1 cellular context compared by ENCODE assay signal in the genomic region with DNA sequence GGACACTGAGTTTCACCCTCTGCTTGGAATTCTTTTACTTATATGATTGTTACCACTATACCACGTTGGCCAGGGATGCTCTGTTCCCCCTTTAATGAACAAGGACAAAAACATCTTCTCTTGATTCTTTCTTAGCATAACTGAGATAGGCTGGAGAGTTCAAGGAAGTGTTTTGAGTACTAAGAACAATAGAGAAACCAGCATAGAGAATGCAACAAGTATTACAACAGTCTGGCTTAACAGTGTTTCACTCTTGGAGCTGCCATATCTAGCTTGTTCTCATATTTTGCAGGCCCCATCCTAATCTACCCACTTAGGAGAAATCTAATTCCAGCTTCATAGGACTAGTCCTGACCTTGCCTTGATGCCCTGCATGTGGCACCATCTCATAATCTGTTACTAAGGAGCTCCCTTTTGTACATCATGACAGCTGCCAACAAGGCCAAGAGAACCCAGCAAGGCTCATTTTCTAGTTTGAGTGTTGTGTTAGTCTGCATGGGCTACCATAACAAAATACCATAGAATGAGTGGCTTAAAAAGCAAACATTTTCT.
TF ChIP-seq lines count a peak whose summit lies in the region.

No MANE protein-coding gene starts in this region.

TF ChIP-seq in GM23338, 12 proteins besides CTCF, POLR2A, EP300 and RAD21:
- TF ChIP-seq, protein P1, sequence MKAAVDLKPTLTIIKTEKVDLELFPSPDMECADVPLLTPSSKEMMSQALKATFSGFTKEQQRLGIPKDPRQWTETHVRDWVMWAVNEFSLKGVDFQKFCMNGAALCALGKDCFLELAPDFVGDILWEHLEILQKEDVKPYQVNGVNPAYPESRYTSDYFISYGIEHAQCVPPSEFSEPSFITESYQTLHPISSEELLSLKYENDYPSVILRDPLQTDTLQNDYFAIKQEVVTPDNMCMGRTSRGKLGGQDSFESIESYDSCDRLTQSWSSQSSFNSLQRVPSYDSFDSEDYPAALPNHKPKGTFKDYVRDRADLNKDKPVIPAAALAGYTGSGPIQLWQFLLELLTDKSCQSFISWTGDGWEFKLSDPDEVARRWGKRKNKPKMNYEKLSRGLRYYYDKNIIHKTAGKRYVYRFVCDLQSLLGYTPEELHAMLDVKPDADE (IDR thresholded peaks at IDR 0.05): no peak
- no peak for TF ChIP-seq POLR2AphosphoS5 (IDR thresholded peaks at IDR 0.05; ENCODE audit: low read depth)
- TF ChIP-seq ZNF114 (CRISPR knock-in tag; IDR thresholded peaks at IDR 0.05): no peak
- TF ChIP-seq EZH2phosphoT487 (IDR thresholded peaks at IDR 0.05; ENCODE audit: unreplicated experiment): no peak
- no peak for TF ChIP-seq ZNF331 (CRISPR knock-in tag; IDR thresholded peaks at IDR 0.05; ENCODE audit: low read depth)
- no peak for TF ChIP-seq STAT1 (IDR thresholded peaks at IDR 0.05; ENCODE audit: unreplicated experiment)
- TF ChIP-seq EZH2 (IDR thresholded peaks at IDR 0.05; ENCODE audit: low read depth, unreplicated experiment): no peak
- TF ChIP-seq, protein P2, sequence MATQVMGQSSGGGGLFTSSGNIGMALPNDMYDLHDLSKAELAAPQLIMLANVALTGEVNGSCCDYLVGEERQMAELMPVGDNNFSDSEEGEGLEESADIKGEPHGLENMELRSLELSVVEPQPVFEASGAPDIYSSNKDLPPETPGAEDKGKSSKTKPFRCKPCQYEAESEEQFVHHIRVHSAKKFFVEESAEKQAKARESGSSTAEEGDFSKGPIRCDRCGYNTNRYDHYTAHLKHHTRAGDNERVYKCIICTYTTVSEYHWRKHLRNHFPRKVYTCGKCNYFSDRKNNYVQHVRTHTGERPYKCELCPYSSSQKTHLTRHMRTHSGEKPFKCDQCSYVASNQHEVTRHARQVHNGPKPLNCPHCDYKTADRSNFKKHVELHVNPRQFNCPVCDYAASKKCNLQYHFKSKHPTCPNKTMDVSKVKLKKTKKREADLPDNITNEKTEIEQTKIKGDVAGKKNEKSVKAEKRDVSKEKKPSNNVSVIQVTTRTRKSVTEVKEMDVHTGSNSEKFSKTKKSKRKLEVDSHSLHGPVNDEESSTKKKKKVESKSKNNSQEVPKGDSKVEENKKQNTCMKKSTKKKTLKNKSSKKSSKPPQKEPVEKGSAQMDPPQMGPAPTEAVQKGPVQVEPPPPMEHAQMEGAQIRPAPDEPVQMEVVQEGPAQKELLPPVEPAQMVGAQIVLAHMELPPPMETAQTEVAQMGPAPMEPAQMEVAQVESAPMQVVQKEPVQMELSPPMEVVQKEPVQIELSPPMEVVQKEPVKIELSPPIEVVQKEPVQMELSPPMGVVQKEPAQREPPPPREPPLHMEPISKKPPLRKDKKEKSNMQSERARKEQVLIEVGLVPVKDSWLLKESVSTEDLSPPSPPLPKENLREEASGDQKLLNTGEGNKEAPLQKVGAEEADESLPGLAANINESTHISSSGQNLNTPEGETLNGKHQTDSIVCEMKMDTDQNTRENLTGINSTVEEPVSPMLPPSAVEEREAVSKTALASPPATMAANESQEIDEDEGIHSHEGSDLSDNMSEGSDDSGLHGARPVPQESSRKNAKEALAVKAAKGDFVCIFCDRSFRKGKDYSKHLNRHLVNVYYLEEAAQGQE (IDR thresholded peaks at IDR 0.05; ENCODE audit: unreplicated experiment): no peak
- TF ChIP-seq, protein P3, sequence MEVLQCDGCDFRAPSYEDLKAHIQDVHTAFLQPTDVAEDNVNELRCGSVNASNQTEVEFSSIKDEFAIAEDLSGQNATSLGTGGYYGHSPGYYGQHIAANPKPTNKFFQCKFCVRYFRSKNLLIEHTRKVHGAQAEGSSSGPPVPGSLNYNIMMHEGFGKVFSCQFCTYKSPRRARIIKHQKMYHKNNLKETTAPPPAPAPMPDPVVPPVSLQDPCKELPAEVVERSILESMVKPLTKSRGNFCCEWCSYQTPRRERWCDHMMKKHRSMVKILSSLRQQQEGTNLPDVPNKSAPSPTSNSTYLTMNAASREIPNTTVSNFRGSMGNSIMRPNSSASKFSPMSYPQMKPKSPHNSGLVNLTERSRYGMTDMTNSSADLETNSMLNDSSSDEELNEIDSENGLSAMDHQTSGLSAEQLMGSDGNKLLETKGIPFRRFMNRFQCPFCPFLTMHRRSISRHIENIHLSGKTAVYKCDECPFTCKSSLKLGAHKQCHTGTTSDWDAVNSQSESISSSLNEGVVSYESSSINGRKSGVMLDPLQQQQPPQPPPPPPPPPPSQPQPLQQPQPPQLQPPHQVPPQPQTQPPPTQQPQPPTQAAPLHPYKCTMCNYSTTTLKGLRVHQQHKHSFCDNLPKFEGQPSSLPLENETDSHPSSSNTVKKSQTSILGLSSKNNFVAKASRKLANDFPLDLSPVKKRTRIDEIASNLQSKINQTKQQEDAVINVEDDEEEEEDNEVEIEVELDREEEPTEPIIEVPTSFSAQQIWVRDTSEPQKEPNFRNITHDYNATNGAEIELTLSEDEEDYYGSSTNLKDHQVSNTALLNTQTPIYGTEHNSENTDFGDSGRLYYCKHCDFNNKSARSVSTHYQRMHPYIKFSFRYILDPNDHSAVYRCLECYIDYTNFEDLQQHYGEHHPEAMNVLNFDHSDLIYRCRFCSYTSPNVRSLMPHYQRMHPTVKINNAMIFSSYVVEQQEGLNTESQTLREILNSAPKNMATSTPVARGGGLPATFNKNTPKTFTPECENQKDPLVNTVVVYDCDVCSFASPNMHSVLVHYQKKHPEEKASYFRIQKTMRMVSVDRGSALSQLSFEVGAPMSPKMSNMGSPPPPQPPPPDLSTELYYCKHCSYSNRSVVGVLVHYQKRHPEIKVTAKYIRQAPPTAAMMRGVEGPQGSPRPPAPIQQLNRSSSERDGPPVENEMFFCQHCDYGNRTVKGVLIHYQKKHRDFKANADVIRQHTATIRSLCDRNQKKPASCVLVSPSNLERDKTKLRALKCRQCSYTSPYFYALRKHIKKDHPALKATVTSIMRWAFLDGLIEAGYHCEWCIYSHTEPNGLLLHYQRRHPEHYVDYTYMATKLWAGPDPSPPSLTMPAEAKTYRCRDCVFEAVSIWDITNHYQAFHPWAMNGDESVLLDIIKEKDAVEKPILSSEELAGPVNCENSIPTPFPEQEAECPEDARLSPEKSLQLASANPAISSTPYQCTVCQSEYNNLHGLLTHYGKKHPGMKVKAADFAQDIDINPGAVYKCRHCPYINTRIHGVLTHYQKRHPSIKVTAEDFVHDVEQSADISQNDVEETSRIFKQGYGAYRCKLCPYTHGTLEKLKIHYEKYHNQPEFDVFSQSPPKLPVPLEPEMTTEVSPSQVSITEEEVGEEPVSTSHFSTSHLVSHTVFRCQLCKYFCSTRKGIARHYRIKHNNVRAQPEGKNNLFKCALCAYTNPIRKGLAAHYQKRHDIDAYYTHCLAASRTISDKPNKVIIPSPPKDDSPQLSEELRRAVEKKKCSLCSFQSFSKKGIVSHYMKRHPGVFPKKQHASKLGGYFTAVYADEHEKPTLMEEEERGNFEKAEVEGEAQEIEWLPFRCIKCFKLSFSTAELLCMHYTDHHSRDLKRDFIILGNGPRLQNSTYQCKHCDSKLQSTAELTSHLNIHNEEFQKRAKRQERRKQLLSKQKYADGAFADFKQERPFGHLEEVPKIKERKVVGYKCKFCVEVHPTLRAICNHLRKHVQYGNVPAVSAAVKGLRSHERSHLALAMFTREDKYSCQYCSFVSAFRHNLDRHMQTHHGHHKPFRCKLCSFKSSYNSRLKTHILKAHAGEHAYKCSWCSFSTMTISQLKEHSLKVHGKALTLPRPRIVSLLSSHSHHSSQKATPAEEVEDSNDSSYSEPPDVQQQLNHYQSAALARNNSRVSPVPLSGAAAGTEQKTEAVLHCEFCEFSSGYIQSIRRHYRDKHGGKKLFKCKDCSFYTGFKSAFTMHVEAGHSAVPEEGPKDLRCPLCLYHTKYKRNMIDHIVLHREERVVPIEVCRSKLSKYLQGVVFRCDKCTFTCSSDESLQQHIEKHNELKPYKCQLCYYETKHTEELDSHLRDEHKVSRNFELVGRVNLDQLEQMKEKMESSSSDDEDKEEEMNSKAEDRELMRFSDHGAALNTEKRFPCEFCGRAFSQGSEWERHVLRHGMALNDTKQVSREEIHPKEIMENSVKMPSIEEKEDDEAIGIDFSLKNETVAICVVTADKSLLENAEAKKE (CRISPR knock-in tag; IDR thresholded peaks at IDR 0.05): no peak
- no peak for TF ChIP-seq JUNB (IDR thresholded peaks at IDR 0.05; ENCODE audit: unreplicated experiment)
- no peak for TF ChIP-seq NANOG (IDR thresholded peaks at IDR 0.05; ENCODE audit: borderline replicate concordance)
- no peak for TF ChIP-seq CREB1 (CRISPR knock-in tag; IDR thresholded peaks at IDR 0.05; ENCODE audit: low read depth)
